ENCODE assay signal across 23 cellular contexts in genomic region chr15:43081283-43081682, GRCh38.
"Had no signal": no experiment of that assay in that cellular context is flagged by ENCODE, and none has a peak within 500 bp of the region (broad histone marks: within the 10 kb centered on the region; RNA-seq: fewer than 3 reads in every experiment).

No MANE protein-coding gene starts in this region.

- H3K4me3 Mint-ChIP-seq: activated CD8-positive, alpha-beta T cell treated with anti-CD3 and anti-CD28 coated beads, Interleukin-2, amount 10 ng/mL, durations not matched to agents 7 days and 5 days; activated naive CD4-positive, alpha-beta T cell treated with anti-CD3 and anti-CD28 coated beads, Interleukin-2, amount 50 U/mL, for 24 hours; T-helper 1 cell treated with Interleukin-12 subunit alpha and Interleukin-12 subunit beta and Interleukin-4 antibody, amounts not matched to agents 30 μg/mL and 1 μg/mL, for 36 hours had no signal

- H3K27ac Mint-ChIP-seq: activated CD8-positive, alpha-beta T cell treated with anti-CD3 and anti-CD28 coated beads, Interleukin-2, amount 10 ng/mL, durations not matched to agents 7 days and 5 days; activated naive CD4-positive, alpha-beta T cell treated with anti-CD3 and anti-CD28 coated beads, Interleukin-2, amount 50 U/mL, for 24 hours; T-helper 1 cell treated with Interleukin-12 subunit alpha and Interleukin-12 subunit beta and Interleukin-4 antibody, amounts not matched to agents 30 μg/mL and 1 μg/mL, for 36 hours had no signal

- H3K9me3 Mint-ChIP-seq: activated naive CD4-positive, alpha-beta T cell treated with anti-CD3 and anti-CD28 coated beads, Interleukin-2, amount 50 U/mL, for 24 hours; T-helper 1 cell treated with Interleukin-12 subunit alpha and Interleukin-12 subunit beta and Interleukin-4 antibody, amounts not matched to agents 30 μg/mL and 1 μg/mL, for 36 hours had no signal

- ATAC-seq: activated CD4-positive, CD25-positive, alpha-beta regulatory T cell treated with anti-CD3 and anti-CD28 coated beads, Interleukin-2, amount 50 U/mL, for 24 hours; activated CD8-positive, alpha-beta T cell treated with anti-CD3 and anti-CD28 coated beads, Interleukin-2, amount 10 ng/mL, durations not matched to agents 7 days and 5 days; body of pancreas; Right ventricle myocardium inferior had no signal

- DNase-seq: activated CD4-positive, alpha-beta T cell treated with anti-CD3 and anti-CD28 coated beads for 4 hours; activated CD8-positive, alpha-beta memory T cell treated with anti-CD3 and anti-CD28 coated beads, Interleukin-2, amount 50 U/mL, for 48 hours; activated CD8-positive, alpha-beta T cell treated with anti-CD3 and anti-CD28 coated beads, Interleukin-2, amount 10 ng/mL, durations not matched to agents 7 days and 5 days; activated T-cell treated with anti-CD3 and anti-CD28 coated beads, Interleukin-2, amount 50 U/mL, for 1 hour; amniotic stem cell; body of pancreas; central memory CD4-positive, alpha-beta T cell; KBM-7; NCI-H1092; NCI-H1417; NCI-H2029; NCI-H2107; NCI-H2171 treated with DMSO at 0.1 percent for 48 hours; NCI-H226; NCI-H510A; NCI-H526 treated with DMSO at 0.1 percent for 48 hours; RPMI8226 had no signal

- H3K27me3 Mint-ChIP-seq: activated naive CD4-positive, alpha-beta T cell treated with anti-CD3 and anti-CD28 coated beads, Interleukin-2, amount 50 U/mL, for 24 hours had no signal

- H3K9me3 ChIP-seq: ascending aorta, body of pancreas had no signal

- H3K27me3 ChIP-seq: ascending aorta, body of pancreas had no signal

- H3K4me3 ChIP-seq: ascending aorta, body of pancreas, SK-N-MC had no signal

- H3K27ac ChIP-seq: ascending aorta, body of pancreas, SK-N-MC had no signal
